ENCODE assay signal across 11 cellular contexts in genomic region chr2:131363703-131364186, GRCh38. TPM values are rescaled to one million over a fixed set of nuclear protein-coding genes. Genes with fewer than 3 reads are reported as not detected.
DNase-seq lines count a peak whose midpoint lies in the region; ATAC-seq, FAIRE-seq and TF ChIP-seq lines count a peak whose summit lies in the region.
"Not testable (repeated sequence)": the region's sequence is repeated elsewhere in the genome, so short reads cannot be mapped to it uniquely, and the experiment has no call there.
"Had no signal": no experiment of that assay in that cellular context is flagged by ENCODE, and none has a peak within 500 bp of the region (broad histone marks: within the 10 kb centered on the region; RNA-seq: fewer than 3 reads in every experiment).

TSS of gene RAB6D (minus strand) at chr2:131364168. CDS start at chr2:131363720, 448 bp downstream.

- peak within 1 kb of the TSS; percentile 36 for H3K4me3 Mint-ChIP-seq in activated naive CD8-positive, alpha-beta T cell treated with anti-CD3 and anti-CD28 coated beads, Interleukin-2, amount 50 U/mL, for 24 hours
- peak within 1 kb of the TSS; percentile 63 to 73 (median 65) for H3K4me3 Mint-ChIP-seq in nephron
- H3K4me3 Mint-ChIP-seq in stimulated activated effector memory CD8-positive, alpha-beta T cell treated with anti-CD3 and anti-CD28 coated beads, Interleukin-12 subunit alpha, Interleukin-12 subunit beta, amount 100 ng/mL, for 72 hours = not testable (repeated sequence)

- not testable (repeated sequence) for TF ChIP-seq CTCF in AG09309 (IDR thresholded peaks at IDR 0.05; ENCODE audit: control insufficient read depth, insufficient read depth, low read depth, low read length, missing control alignments); HL-60 (IDR thresholded peaks at IDR 0.05; ENCODE audit: insufficient read depth, low read length); endothelial cell of umbilical vein (IDR thresholded peaks at IDR 0.05; ENCODE audit: extremely low read depth in 1 of 2, insufficient read depth in 1 of 2, low read depth in 1 of 2, low read length in 2 of 2); nephron (IDR thresholded peaks at IDR 0.05; ENCODE audit: unreplicated experiment in 3 of 3)

- not testable (repeated sequence) for H3K79me2 ChIP-seq in endothelial cell of umbilical vein (ENCODE audit: control insufficient read depth, insufficient read depth, low read length)

- intact Hi-C loops in endothelial cell of umbilical vein (cut with micrococcal nuclease) = not testable (repeated sequence)

- H3K27me3 ChIP-seq in HL-60 (ENCODE audit: insufficient read depth, poor library complexity, severe bottlenecking) = not testable (repeated sequence)
- peaks cover 10 to 16% of the 10 kb centered on the region in 2 experiments for H3K27me3 ChIP-seq in endothelial cell of umbilical vein (ENCODE audit: control insufficient read depth in 2 of 2, insufficient read depth in 2 of 2, low read length in 2 of 2)

- H3K9me3 ChIP-seq in SK-N-MC (ENCODE audit: low read depth, low read length); endothelial cell of umbilical vein (replicated peaks; ENCODE audit: control insufficient read depth, insufficient read depth, low read length): not testable (repeated sequence)

- not testable (repeated sequence) for H3K4me1 ChIP-seq in endothelial cell of umbilical vein (ENCODE audit: control insufficient read depth, extremely low read depth, insufficient read depth, low read length)

- not testable (repeated sequence) for H3K36me3 Mint-ChIP-seq in activated naive CD8-positive, alpha-beta T cell treated with anti-CD3 and anti-CD28 coated beads, Interleukin-2, amount 50 U/mL, for 24 hours (ENCODE audit: low read depth); nephron (ENCODE audit: low read depth); stimulated activated effector memory CD8-positive, alpha-beta T cell treated with anti-CD3 and anti-CD28 coated beads, Interleukin-12 subunit alpha, Interleukin-12 subunit beta, amount 100 ng/mL, for 72 hours

- not testable (repeated sequence) for TF ChIP-seq POLR2A in endothelial cell of umbilical vein (IDR thresholded peaks at IDR 0.05; ENCODE audit: low read depth, low read length)

- not testable (repeated sequence) for H3K4me1 Mint-ChIP-seq in activated naive CD8-positive, alpha-beta T cell treated with anti-CD3 and anti-CD28 coated beads, Interleukin-2, amount 50 U/mL, for 24 hours; nephron; stimulated activated effector memory CD8-positive, alpha-beta T cell treated with anti-CD3 and anti-CD28 coated beads, Interleukin-12 subunit alpha, Interleukin-12 subunit beta, amount 100 ng/mL, for 72 hours

- peak; percentile 36 for ATAC-seq in activated naive CD8-positive, alpha-beta T cell treated with anti-CD3 and anti-CD28 coated beads, Interleukin-2, amount 50 U/mL, for 24 hours
- ATAC-seq in stimulated activated effector memory CD8-positive, alpha-beta T cell treated with anti-CD3 and anti-CD28 coated beads, Interleukin-12 subunit alpha, Interleukin-12 subunit beta, amount 100 ng/mL, for 72 hours = peak; percentile 44

- not testable (repeated sequence) for BruUV-seq in endothelial cell of umbilical vein (replicated peaks; lab: Mats Ljungman, UMichigan)

- H3K9me3 Mint-ChIP-seq in activated naive CD8-positive, alpha-beta T cell treated with anti-CD3 and anti-CD28 coated beads, Interleukin-2, amount 50 U/mL, for 24 hours; nephron; stimulated activated effector memory CD8-positive, alpha-beta T cell treated with anti-CD3 and anti-CD28 coated beads, Interleukin-12 subunit alpha, Interleukin-12 subunit beta, amount 100 ng/mL, for 72 hours: not testable (repeated sequence)

- not testable (repeated sequence) for FAIRE-seq in endothelial cell of umbilical vein (lab: Jason Lieb, UNC)

- dilution Hi-C loops in endothelial cell of umbilical vein (cut with MboI; ENCODE audit: extremely low pct_ligation_motif_present, low sequenced_read_pairs) = not testable (repeated sequence)

- not testable (repeated sequence) for H3K9ac ChIP-seq in SK-N-MC (ENCODE audit: insufficient read length); endothelial cell of umbilical vein (replicated peaks; ENCODE audit: extremely low read depth, insufficient read depth, low read length)

- POLR2A ChIA-PET in endothelial cell of umbilical vein (lab: Charles Lee) = not testable (repeated sequence)

- H3K27ac ChIP-seq in HL-60 (replicated peaks); SK-N-MC; endothelial cell of umbilical vein (ENCODE audit: insufficient read depth, low read depth, low read length): not testable (repeated sequence)

- H3K27ac Mint-ChIP-seq in activated naive CD8-positive, alpha-beta T cell treated with anti-CD3 and anti-CD28 coated beads, Interleukin-2, amount 50 U/mL, for 24 hours; nephron; stimulated activated effector memory CD8-positive, alpha-beta T cell treated with anti-CD3 and anti-CD28 coated beads, Interleukin-12 subunit alpha, Interleukin-12 subunit beta, amount 100 ng/mL, for 72 hours: not testable (repeated sequence)

- H3K4me2 ChIP-seq in endothelial cell of umbilical vein (ENCODE audit: insufficient read depth, low read length) = not testable (repeated sequence)

- not testable (repeated sequence) for H4K20me1 ChIP-seq in endothelial cell of umbilical vein (replicated peaks; ENCODE audit: control insufficient read depth, extremely low read depth, insufficient read depth, low read length)

- not testable (repeated sequence) for DNase-seq in AG09309 (ENCODE audit: low read depth); HL-60 (ENCODE audit: low read depth in 1 of 2, low spot score in 1 of 2); SK-N-MC (ENCODE audit: low read depth, low spot score); activated naive CD8-positive, alpha-beta T cell treated with anti-CD3 and anti-CD28 coated beads, Interleukin-2, amount 50 U/mL, for 24 hours; endothelial cell of umbilical vein (ENCODE audit: low read depth, low spot score); stimulated activated effector memory CD8-positive, alpha-beta T cell treated with anti-CD3 and anti-CD28 coated beads, Interleukin-12 subunit alpha, Interleukin-12 subunit beta, amount 100 ng/mL, for 72 hours (ENCODE audit: low spot score in 2 of 2)
- DNase-seq in iPS-NIHi11 (ENCODE audit: low spot score) = peak; percentile 20

- H3K36me3 ChIP-seq in SK-N-MC (ENCODE audit: insufficient read depth, low read length); endothelial cell of umbilical vein (ENCODE audit: control insufficient read depth in 2 of 2, extremely low read depth in 1 of 2, insufficient read depth in 2 of 2, low read length in 2 of 2): not testable (repeated sequence)

- CTCF ChIA-PET in endothelial cell of umbilical vein (lab: Charles Lee) = not testable (repeated sequence)

- H2AFZ ChIP-seq in endothelial cell of umbilical vein (ENCODE audit: low read depth, low read length) = not testable (repeated sequence)

- peaks cover 46% of the 10 kb centered on the region for H3K27me3 Mint-ChIP-seq in activated naive CD8-positive, alpha-beta T cell treated with anti-CD3 and anti-CD28 coated beads, Interleukin-2, amount 50 U/mL, for 24 hours
- H3K27me3 Mint-ChIP-seq in nephron (ENCODE audit: low read depth) = peaks cover 75% of the 10 kb centered on the region

- H3K4me3 ChIP-seq in AG09309 (ENCODE audit: control insufficient read depth, low read depth, low read length) (peak within 1 kb of the TSS; percentile 18), HL-60 (replicated peaks; ENCODE audit: insufficient read depth, low read length) (peak within 1 kb of the TSS; percentile 27), SK-N-MC (peak within 1 kb of the TSS; percentile 74), endothelial cell of umbilical vein (replicated peaks in 1 of 3; ENCODE audit: insufficient read depth in 1 of 3, low read depth in 1 of 3, low read length in 3 of 3) (peak within 1 kb of the TSS in 1 of 3 experiments; percentile 10)

- H3K9me1 ChIP-seq in endothelial cell of umbilical vein (replicated peaks; ENCODE audit: control insufficient read depth, extremely low read depth, insufficient read depth, low read length) = not testable (repeated sequence)

TF ChIP-seq in endothelial cell of umbilical vein, 7 proteins besides CTCF, POLR2A, EP300 and RAD21:
- peak; percentile 20 for TF ChIP-seq EZH2 (IDR thresholded peaks at IDR 0.05; ENCODE audit: borderline replicate concordance, low read depth, low read length, severe bottlenecking)

RNA-seq across cellular contexts. Expression of gene RAB6D, which starts in this region (rescaled TPM):
- not detected in 2 replicates for total RNA-seq in endothelial cell of umbilical vein
- polyA plus RNA-seq in endothelial cell of umbilical vein = 0.01 and 0.03 TPM in 2 replicates
- 0.03 TPM in 2 replicates for polyA plus RNA-seq in endothelial cell of umbilical vein (2011; cell fraction: cytosol; rRNA removed)
- polyA plus RNA-seq in endothelial cell of umbilical vein (2011; cell fraction: nucleus; rRNA removed) = not detected in 2 replicates
- 0.12 and 0.24 TPM in 2 replicates for polyA plus RNA-seq in endothelial cell of umbilical vein (2012)
- 0.06 TPM in 1 of 2 replicates, not detected in the other for polyA minus RNA-seq in endothelial cell of umbilical vein
- not detected for polyA minus RNA-seq in endothelial cell of umbilical vein (2011; cell fraction: cytosol; rRNA and poly(A)+ RNA removed)
- polyA minus RNA-seq in endothelial cell of umbilical vein (2011; cell fraction: nucleus; rRNA and poly(A)+ RNA removed) = not detected in 2 replicates
- total RNA-seq: activated CD4-positive, alpha-beta memory T cell treated with anti-CD3 and anti-CD28 coated beads for 36 hours; activated naive CD4-positive, alpha-beta T cell treated with anti-CD3 and anti-CD28 coated beads, Interleukin-2, amount 50 U/mL, for 72 hours; tibial nerve had no signal
